Comparison of ENCODE assay signal across 17 cellular contexts in genomic region chr3:123816673-123817207, GRCh38.
DNase-seq lines count a peak whose midpoint lies in the region; FAIRE-seq and TF ChIP-seq lines count a peak whose summit lies in the region.
"Had no signal": no experiment of that assay in that cellular context is flagged by ENCODE, and none has a peak within 500 bp of the region (broad histone marks: within the 10 kb centered on the region; RNA-seq: fewer than 3 reads in every experiment).

No MANE protein-coding gene starts in this region.

- no peak overlapping the region for H3K4me3 Mint-ChIP-seq in mesothelial cell of epicardium
- H3K4me3 Mint-ChIP-seq: activated CD4-positive, alpha-beta memory T cell treated with anti-CD3 and anti-CD28 coated beads for 36 hours had no signal

- no peaks in the 10 kb centered on the region for H3K27me3 Mint-ChIP-seq in mesothelial cell of epicardium (ENCODE audit: low read depth)

- DNase-seq in HTR-8/SVneo (ENCODE audit: insufficient read length, low spot score) (peak; percentile 49), cardiac fibroblast (ENCODE audit: low read depth in 2 of 2) (peak; percentile 82 to 89), mesothelial cell of epicardium (ENCODE audit: low spot score in 2 of 2, unreplicated experiment in 2 of 2) (no peak), GM13977 (ENCODE audit: low spot score) (no peak), NCI-H1436 treated with DMSO at 0.1 percent for 48 hours (lab: John Stamatoyannopoulos, UW) (no peak), NCI-H345 treated with DMSO at 0.1 percent for 48 hours (lab: John Stamatoyannopoulos, UW; ENCODE audit: unreplicated experiment) (no peak), ureter (ENCODE audit: low spot score) (no peak)
- DNase-seq: activated CD4-positive, alpha-beta memory T cell treated with anti-CD3 and anti-CD28 coated beads for 36 hours; AML-193; left colon; NCI-H82; psoas muscle had no signal

- H3K79me2 ChIP-seq in ACC112 (ENCODE audit: control insufficient read depth, insufficient read depth, low read length, unreplicated experiment) = no peaks in the 10 kb centered on the region

- TF ChIP-seq CTCF in cardiac fibroblast (IDR thresholded peaks at IDR 0.05; ENCODE audit: low read depth, low read length) (no peak), mesothelial cell of epicardium (IDR thresholded peaks at IDR 0.05; ENCODE audit: unreplicated experiment) (no peak), GM13977 (IDR thresholded peaks at IDR 0.05; ENCODE audit: extremely low read depth, insufficient read depth, missing control alignments) (no peak)

- peaks cover 15% of the 10 kb centered on the region for H3K4me1 Mint-ChIP-seq in mesothelial cell of epicardium

- peaks cover 3% of the 10 kb centered on the region for H3K9me3 Mint-ChIP-seq in mesothelial cell of epicardium
- H3K9me3 Mint-ChIP-seq: activated CD4-positive, alpha-beta memory T cell treated with anti-CD3 and anti-CD28 coated beads for 36 hours; activated naive CD4-positive, alpha-beta T cell treated with anti-CD3 and anti-CD28 coated beads, Interleukin-2, amount 50 U/mL, for 72 hours had no signal

- peak overlapping the region; percentile 71 for H3K27ac Mint-ChIP-seq in mesothelial cell of epicardium
- H3K27ac Mint-ChIP-seq: activated CD4-positive, alpha-beta memory T cell treated with anti-CD3 and anti-CD28 coated beads for 36 hours; activated naive CD4-positive, alpha-beta T cell treated with anti-CD3 and anti-CD28 coated beads, Interleukin-2, amount 50 U/mL, for 72 hours had no signal

- peaks cover 39% of the 10 kb centered on the region for H3K4me1 ChIP-seq in ACC112 (ENCODE audit: control insufficient read depth, insufficient read depth, low read length, unreplicated experiment)
- H3K4me1 ChIP-seq: psoas muscle had no signal

- no peaks in the 10 kb centered on the region for H3K36me3 Mint-ChIP-seq in mesothelial cell of epicardium
- H3K36me3 Mint-ChIP-seq: activated CD4-positive, alpha-beta memory T cell treated with anti-CD3 and anti-CD28 coated beads for 36 hours; activated naive CD4-positive, alpha-beta T cell treated with anti-CD3 and anti-CD28 coated beads, Interleukin-2, amount 50 U/mL, for 72 hours had no signal

- H2AFZ ChIP-seq in ACC112 (ENCODE audit: low read length, unreplicated experiment) = no peak overlapping the region

- no peak for FAIRE-seq in HTR-8/SVneo (lab: Jason Lieb, UNC)
- FAIRE-seq: G401.6, H1 had no signal

- peak overlapping the region; percentile 51 for H3K27ac ChIP-seq in ACC112 (ENCODE audit: low read depth, low read length)
- H3K27ac ChIP-seq: epithelial cell of prostate, psoas muscle had no signal

- H3K36me3 ChIP-seq in ACC112 (ENCODE audit: insufficient read depth, low read length) = no peaks in the 10 kb centered on the region

- no peaks in the 10 kb centered on the region for H3K27me3 ChIP-seq in ACC112 (ENCODE audit: insufficient read depth, low read length)

- H3K4me3 ChIP-seq in ACC112 (ENCODE audit: low read depth, low read length) (no peak overlapping the region), cardiac fibroblast (replicated peaks in 1 of 2; ENCODE audit: low read depth in 2 of 2, low read length in 2 of 2) (no peak overlapping the region)
- H3K4me3 ChIP-seq: psoas muscle had no signal

- in situ Hi-C loops in GM13977 (cut with MboI; ENCODE audit: low pct_unique_long_range_greater_than_20kb, low sequenced_read_pairs, unreplicated experiment) = no loop called here

Comparison
In these comparisons a context has a peak if more than half of its experiments do, and no peak if none do; other contexts are left out.
1. DNase-seq: peak in HTR-8/SVneo (single experiment) and cardiac fibroblast (2 of 2); none in mesothelial cell of epicardium (0 of 2), GM13977 (single experiment), NCI-H1436 treated with DMSO at 0.1 percent for 48 hours (single experiment), NCI-H345 treated with DMSO at 0.1 percent for 48 hours (single experiment) and ureter (single experiment).